ENCODE assay signal across 7 cellular contexts in genomic region chr5:20500501-20500900, GRCh38.
"Had no signal": no experiment of that assay in that cellular context is flagged by ENCODE, and none has a peak within 500 bp of the region (broad histone marks: within the 10 kb centered on the region; RNA-seq: fewer than 3 reads in every experiment).

No MANE protein-coding gene starts in this region.

- H3K9ac ChIP-seq: GM23248 had no signal

- FAIRE-seq: HTR-8/SVneo, K562 had no signal

- H3K27ac ChIP-seq: GM23248 had no signal

- H2AFZ ChIP-seq: GM23248 had no signal

- DNase-seq: GM23248, GOT3, H9, HCEC 1CT, IMR-90 had no signal

- H3K4me3 ChIP-seq: GM23248, K562 had no signal
